Comparison of ENCODE assay signal across 16 cellular contexts in the genomic region with DNA sequence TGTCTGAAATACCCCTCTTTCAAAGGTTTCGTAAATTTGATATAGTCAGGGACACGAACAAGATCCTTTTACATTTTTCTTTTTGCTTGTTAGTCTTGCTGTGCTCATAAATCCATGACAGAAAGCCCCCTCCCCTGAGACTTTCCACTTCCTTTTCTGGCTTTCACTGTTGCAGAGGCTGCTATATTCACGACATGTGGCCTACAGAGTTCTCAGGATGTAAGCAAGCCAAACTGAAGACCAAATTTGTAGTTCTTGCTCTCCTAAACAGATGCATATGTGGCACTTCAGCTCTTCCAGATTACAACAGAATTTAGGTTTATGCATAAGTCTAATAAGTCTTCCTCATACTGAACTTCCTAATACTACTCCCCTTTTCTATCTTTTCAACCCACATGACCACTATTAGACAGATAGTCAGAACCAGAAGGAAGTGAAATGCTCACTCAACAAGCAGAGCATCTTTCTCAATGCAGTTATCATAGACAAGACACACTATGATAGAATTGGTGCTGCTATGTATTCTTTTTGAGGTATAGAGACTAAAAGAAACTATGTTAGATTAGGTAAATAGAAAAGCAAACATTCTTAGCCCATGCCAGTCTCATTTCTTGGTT. TPM values are rescaled to one million over a fixed set of nuclear protein-coding genes. Genes with fewer than 3 reads are reported as not detected.
DNase-seq lines count a peak whose midpoint lies in the region; ATAC-seq and TF ChIP-seq lines count a peak whose summit lies in the region.
"Had no signal": no experiment of that assay in that cellular context is flagged by ENCODE, and none has a peak within 500 bp of the region (broad histone marks: within the 10 kb centered on the region; RNA-seq: fewer than 3 reads in every experiment).

No MANE protein-coding gene starts in this region.

- no peaks in the 10 kb centered on the region for H3K9me3 Mint-ChIP-seq in activated T-helper 17 cell treated with anti-CD3 and anti-CD28 coated beads, Interleukin-2, amount 50 U/mL, for 72 hours
- H3K9me3 Mint-ChIP-seq: activated CD8-positive, alpha-beta T cell treated with anti-CD3 and anti-CD28 coated beads for 36 hours; CD4-positive, CD25-positive, alpha-beta regulatory T cell had no signal

- H4K20me1 ChIP-seq in smooth muscle cell (ENCODE audit: low read depth) = no peaks in the 10 kb centered on the region

- no peaks in the 10 kb centered on the region for H3K9me3 ChIP-seq in smooth muscle cell (replicated peaks; ENCODE audit: low read depth)

- no peaks in the 10 kb centered on the region for H3K4me1 ChIP-seq in smooth muscle cell (ENCODE audit: low read depth)

- ATAC-seq in GM18868 (IDR thresholded peaks at IDR 0.05; ENCODE audit: unreplicated experiment) = peak; percentile 85
- ATAC-seq in GM21786 (IDR thresholded peaks at IDR 0.05; ENCODE audit: unreplicated experiment) = peak; percentile 80
- ATAC-seq in HG03432 (IDR thresholded peaks at IDR 0.05; ENCODE audit: unreplicated experiment) = peak; percentile 84
- ATAC-seq in activated T-helper 17 cell treated with anti-CD3 and anti-CD28 coated beads, Interleukin-2, amount 50 U/mL, for 72 hours (replicated peaks) = no peak
- ATAC-seq: activated CD8-positive, alpha-beta T cell treated with anti-CD3 and anti-CD28 coated beads for 36 hours had no signal

- H3K36me3 Mint-ChIP-seq in activated T-helper 17 cell treated with anti-CD3 and anti-CD28 coated beads, Interleukin-2, amount 50 U/mL, for 72 hours (ENCODE audit: low read depth) = no peaks in the 10 kb centered on the region
- H3K36me3 Mint-ChIP-seq: activated naive CD8-positive, alpha-beta T cell; CD4-positive, CD25-positive, alpha-beta regulatory T cell had no signal

- TF ChIP-seq CTCF in smooth muscle cell (IDR thresholded peaks at IDR 0.05; ENCODE audit: borderline replicate concordance, insufficient read depth, poor library complexity, severe bottlenecking) = no peak

- no peaks in the 10 kb centered on the region for H3F3A ChIP-seq in smooth muscle cell (ENCODE audit: low read depth)

- H3K27me3 ChIP-seq in smooth muscle cell (ENCODE audit: low read depth) = no peaks in the 10 kb centered on the region

- peak; percentile 16 for DNase-seq in germinal center (ENCODE audit: low spot score)
- no peak for DNase-seq in amygdala (lab: John Stamatoyannopoulos, UW)
- DNase-seq in smooth muscle cell (lab: John Stamatoyannopoulos, UW; ENCODE audit: unreplicated experiment) = no peak
- no peak for DNase-seq in HUDEP-2 (lab: John Stamatoyannopoulos, UW; ENCODE audit: unreplicated experiment in 76 of 76)
- DNase-seq: activated CD8-positive, alpha-beta T cell treated with anti-CD3 and anti-CD28 coated beads for 36 hours; CD4-positive, CD25-positive, alpha-beta regulatory T cell; NCI-H187; NK-92 treated with Interleukin-12 subunit alpha and Interleukin-12 subunit beta, amount 100 ng/mL, for 24 hours; nucleus accumbens; SW 1271 had no signal

- no peaks in the 10 kb centered on the region for H3K27me3 Mint-ChIP-seq in activated T-helper 17 cell treated with anti-CD3 and anti-CD28 coated beads, Interleukin-2, amount 50 U/mL, for 72 hours
- H3K27me3 Mint-ChIP-seq: activated CD8-positive, alpha-beta T cell treated with anti-CD3 and anti-CD28 coated beads for 36 hours; activated naive CD8-positive, alpha-beta T cell had no signal

- H3K36me3 ChIP-seq in smooth muscle cell (ENCODE audit: low read depth) = no peaks in the 10 kb centered on the region

- no peaks in the 10 kb centered on the region for H3K79me2 ChIP-seq in smooth muscle cell (ENCODE audit: low read depth)

- H3K4me2 ChIP-seq in smooth muscle cell = no peak overlapping the region

- H3K4me3 Mint-ChIP-seq in activated T-helper 17 cell treated with anti-CD3 and anti-CD28 coated beads, Interleukin-2, amount 50 U/mL, for 72 hours = no peak overlapping the region
- H3K4me3 Mint-ChIP-seq: activated CD8-positive, alpha-beta T cell treated with anti-CD3 and anti-CD28 coated beads for 36 hours; activated naive CD8-positive, alpha-beta T cell; CD4-positive, CD25-positive, alpha-beta regulatory T cell had no signal

- H2AFZ ChIP-seq in smooth muscle cell (ENCODE audit: low read depth) = no peak overlapping the region

- no peak overlapping the region for H3K9ac ChIP-seq in smooth muscle cell (ENCODE audit: low read depth)

- no peaks in the 10 kb centered on the region for H3K4me1 Mint-ChIP-seq in activated T-helper 17 cell treated with anti-CD3 and anti-CD28 coated beads, Interleukin-2, amount 50 U/mL, for 72 hours
- H3K4me1 Mint-ChIP-seq: CD4-positive, CD25-positive, alpha-beta regulatory T cell had no signal

- no peak overlapping the region for H3K27ac Mint-ChIP-seq in activated T-helper 17 cell treated with anti-CD3 and anti-CD28 coated beads, Interleukin-2, amount 50 U/mL, for 72 hours
- H3K27ac Mint-ChIP-seq: activated CD8-positive, alpha-beta T cell treated with anti-CD3 and anti-CD28 coated beads for 36 hours; activated naive CD8-positive, alpha-beta T cell had no signal

- no peak overlapping the region for H3K4me3 ChIP-seq in smooth muscle cell

- H3K27ac ChIP-seq in smooth muscle cell (ENCODE audit: low read depth) = no peak overlapping the region

- WGBS in smooth muscle cell (ENCODE audit: low lambda C conversion rate) = 53% methylated on average over 3 of the region's 3 CpGs

RNA-seq across cellular contexts. Expression of gene BTK, which starts 15.0 kb away (rescaled TPM):
- total RNA-seq in activated T-helper 17 cell treated with anti-CD3 and anti-CD28 coated beads, Interleukin-2, amount 50 U/mL, for 72 hours = 1 to 10 TPM in 1 of 2 donors, under 1 TPM in 1; 0.48 to 1.7 TPM
- not detected in 2 replicates for total RNA-seq in smooth muscle cell
- 0.72 TPM in 1 of 2 replicates, not detected in the other for polyA plus RNA-seq in smooth muscle cell
- total RNA-seq: fibroblast of villous mesenchyme had no signal

RNA-seq across cellular contexts. Expression of gene RPL36A, which starts 19.8 kb away (rescaled TPM):
- total RNA-seq in activated T-helper 17 cell treated with anti-CD3 and anti-CD28 coated beads, Interleukin-2, amount 50 U/mL, for 72 hours = 100 to 1,000 TPM; 197 to 307 TPM
- total RNA-seq in smooth muscle cell = 2,676 and 3,414 TPM in 2 replicates
- 301 and 319 TPM in 2 replicates for polyA plus RNA-seq in smooth muscle cell

RNA-seq across cellular contexts. Expression of gene TIMM8A, which starts 22.5 kb away (rescaled TPM):
- 10 to 100 TPM; 15.4 to 27.8 TPM for total RNA-seq in activated T-helper 17 cell treated with anti-CD3 and anti-CD28 coated beads, Interleukin-2, amount 50 U/mL, for 72 hours
- total RNA-seq in smooth muscle cell = 4.0 and 9.0 TPM in 2 replicates
- 7.6 and 9.5 TPM in 2 replicates for polyA plus RNA-seq in smooth muscle cell

RNA-seq across cellular contexts. Expression of gene GLA, which starts 36.7 kb away (rescaled TPM):
- 10 to 100 TPM; 64.9 to 67.2 TPM for total RNA-seq in activated T-helper 17 cell treated with anti-CD3 and anti-CD28 coated beads, Interleukin-2, amount 50 U/mL, for 72 hours
- 41.2 and 54.0 TPM in 2 replicates for total RNA-seq in smooth muscle cell
- polyA plus RNA-seq in smooth muscle cell = 43.2 and 46.9 TPM in 2 replicates

RNA-seq across cellular contexts. Expression of gene HNRNPH2, which starts 37.0 kb away (rescaled TPM):
- 10 to 100 TPM; 25.1 to 39.1 TPM for total RNA-seq in activated T-helper 17 cell treated with anti-CD3 and anti-CD28 coated beads, Interleukin-2, amount 50 U/mL, for 72 hours
- 56.4 and 64.4 TPM in 2 replicates for total RNA-seq in smooth muscle cell
- polyA plus RNA-seq in smooth muscle cell = 79.9 and 88.3 TPM in 2 replicates
